9 cellular contexts compared by ENCODE assay signal in genomic region chr5:141485305-141486055, GRCh38. TPM values are rescaled to one million over a fixed set of nuclear protein-coding genes. Genes with fewer than 3 reads are reported as not detected.
DNase-seq lines count a peak whose midpoint lies in the region; ATAC-seq and TF ChIP-seq lines count a peak whose summit lies in the region.
"Had no signal": no experiment of that assay in that cellular context is flagged by ENCODE, and none has a peak within 500 bp of the region (broad histone marks: within the 10 kb centered on the region; RNA-seq: fewer than 3 reads in every experiment).

No MANE protein-coding gene starts in this region.

- H3K9me3 ChIP-seq in iPS-20b (ENCODE audit: insufficient read depth, low read depth, low read length): no peaks in the 10 kb centered on the region
- H3K9me3 ChIP-seq in stomach: peaks cover 0 to 11% (median 0%) of the 10 kb centered on the region in 4 donors
- peaks cover 18% of the 10 kb centered on the region for H3K9me3 ChIP-seq in SJCRH30 (replicated peaks)

- 31 to 55% (median 35%) methylated on average over 36 to 39 of the region's 39 CpGs for WGBS in stomach, 5 donors

- no peak for TF ChIP-seq CTCF in stomach (IDR thresholded peaks at IDR 0.05)

- TF ChIP-seq POLR2A in stomach (IDR thresholded peaks at IDR 0.05): no peak

- H3K27me3 ChIP-seq in iPS-20b (ENCODE audit: insufficient read depth, low read length) (peaks cover 23% of the 10 kb centered on the region), stomach (peaks cover 0 to 72% (median 21%) of the 10 kb centered on the region in 3 donors), SJCRH30 (no peaks in the 10 kb centered on the region)

- H3K4me3 ChIP-seq in iPS-20b (ENCODE audit: low read length) (peak overlapping the region; percentile 87), stomach (peak overlapping the region; percentile 39 to 46 (median 41)), SJCRH30 (no peak overlapping the region)

- H3K27ac ChIP-seq in iPS-20b (ENCODE audit: low read length) (no peak overlapping the region), stomach (peak overlapping the region in 1 of 5 donors; percentile 13), SJCRH30 (no peak overlapping the region)

- no peak for ATAC-seq in HG03280 (IDR thresholded peaks at IDR 0.05; ENCODE audit: unreplicated experiment)

- DNase-seq in activated CD8-positive, alpha-beta memory T cell treated with anti-CD3 and anti-CD28 coated beads for 24 hours: peak; percentile 54
- no peak for DNase-seq in activated CD8-positive, alpha-beta memory T cell treated with anti-CD3 and anti-CD28 coated beads, Interleukin-2, amount 50 U/mL, for 48 hours
- DNase-seq in astrocyte of the hippocampus (ENCODE audit: low read depth, low spot score) (peak; percentile 39), stomach (no peak), SJCRH30 (no peak)
- no peak for DNase-seq in stimulated activated CD4-positive, alpha-beta T cell treated with anti-CD3 and anti-CD28 coated beads, Interleukin-1b, Interleukin-23, amount 100 ng/mL, for 48 hours
- DNase-seq: NCI-H1694 had no signal

- peak overlapping the region; percentile 75; the same call in 1 of the 2 replicates for H3K9ac ChIP-seq in iPS-20b (ENCODE audit: low read depth, low read length)

- H3K36me3 ChIP-seq in iPS-20b (ENCODE audit: insufficient read depth, low read depth, low read length): no peaks in the 10 kb centered on the region; the same call in 1 of the 2 replicates
- H3K36me3 ChIP-seq in stomach: peaks cover 0 to 38% (median 0%) of the 10 kb centered on the region in 4 donors
- peaks cover 97% of the 10 kb centered on the region for H3K36me3 ChIP-seq in SJCRH30

- TF ChIP-seq EP300 in stomach (IDR thresholded peaks at IDR 0.05): no peak

- H3K4me1 ChIP-seq in iPS-20b (ENCODE audit: insufficient read depth, low read length): peaks cover 19% of the 10 kb centered on the region
- peaks cover 18 to 49% (median 29%) of the 10 kb centered on the region in 4 donors for H3K4me1 ChIP-seq in stomach
- H3K4me1 ChIP-seq in SJCRH30: no peaks in the 10 kb centered on the region

- intact Hi-C loops in stomach (cut with DNase I; ENCODE audit: low total_unique reads): no loop called here

RNA-seq across cellular contexts. Expression of gene PCDHGC4, which starts 0.7 kb away (rescaled TPM):
- 10 to 100 TPM in 1 of 5 donors, 1 to 10 TPM in 2, under 1 TPM in 1, not detected in 1; 0.87 to 15.4 (median 5.0) TPM for total RNA-seq in stomach
- not detected for polyA plus RNA-seq in stomach
- total RNA-seq in SJCRH30 (2014; rRNA removed; shearing (Covaris generic)): 3.4 and 3.6 TPM in 2 replicates

RNA-seq across cellular contexts. Expression of gene PCDHGC5, which starts 3.4 kb away (rescaled TPM):
- 1 to 10 TPM in 3 of 5 donors, not detected in 2; 2.0 to 3.5 (median 2.7) TPM for total RNA-seq in stomach
- under 1 TPM in 2 of 3 donors, not detected in 1; 0.08 to 0.12 TPM for polyA plus RNA-seq in stomach
- total RNA-seq in SJCRH30 (2014; rRNA removed; shearing (Covaris generic)): 1.3 and 2.8 TPM in 2 replicates

RNA-seq across cellular contexts. Expression of gene PCDHGC3, which starts 9.7 kb away (rescaled TPM):
- 10 to 100 TPM in 4 of 5 donors, 1 to 10 TPM in 1; 7.6 to 35.8 (median 18.8) TPM for total RNA-seq in stomach
- polyA plus RNA-seq in stomach: 10 to 100 TPM; 20.0 to 30.3 (median 29.1) TPM
- 105 and 109 TPM in 2 replicates for total RNA-seq in SJCRH30 (2014; rRNA removed; shearing (Covaris generic))

RNA-seq across cellular contexts. Expression of gene PCDHGA12, which starts 55.2 kb away (rescaled TPM):
- total RNA-seq in stomach: 1 to 10 TPM in 4 of 5 donors, under 1 TPM in 1; 0.58 to 7.4 (median 5.4) TPM
- under 1 TPM in 2 of 3 donors, not detected in 1; 0.12 to 0.20 TPM for polyA plus RNA-seq in stomach
- total RNA-seq in SJCRH30 (2014; rRNA removed; shearing (Covaris generic)): 1.2 and 1.4 TPM in 2 replicates

Comparison
In these comparisons a context has a peak if more than half of its experiments do, and no peak if none do; other contexts are left out.
1. DNase-seq: peak in activated CD8-positive, alpha-beta memory T cell treated with anti-CD3 and anti-CD28 coated beads for 24 hours (single experiment) and astrocyte of the hippocampus (single experiment); none in activated CD8-positive, alpha-beta memory T cell treated with anti-CD3 and anti-CD28 coated beads, Interleukin-2, amount 50 U/mL, for 48 hours (single experiment), stomach (single experiment), SJCRH30 (0 of 2) and stimulated activated CD4-positive, alpha-beta T cell treated with anti-CD3 and anti-CD28 coated beads, Interleukin-1b, Interleukin-23, amount 100 ng/mL, for 48 hours (single experiment).